In genomic region chr12:109477963-109478315, GRCh38 we compare ENCODE assay signal across 8 cellular contexts. TPM values are rescaled to one million over a fixed set of nuclear protein-coding genes. Genes with fewer than 3 reads are reported as not detected.
DNase-seq lines count a peak whose midpoint lies in the region; ATAC-seq lines count a peak whose summit lies in the region.

No MANE protein-coding gene starts in this region.

- no peaks in the 10 kb centered on the region for H3K27me3 Mint-ChIP-seq in activated T-helper 2 cell treated with anti-CD3 and anti-CD28 coated beads, Interferon-gamma antibody, Interleukin-2, Interleukin-4, amounts not matched to agents 10 μg/mL and 5 μg/mL and 100 μg/mL, durations not matched to agents 14 hours and 24 hours and 36 hours (ENCODE audit: low read depth)
- H3K27me3 Mint-ChIP-seq in stimulated activated memory B cell treated with anti-CD40 and anti-IgM and Interleukin-4, amounts not matched to agents 10 μg/mL and 1 μg/mL and 100 μg/mL, for 72 hours: no peaks in the 10 kb centered on the region

- intact Hi-C loops in activated T-helper 2 cell treated with anti-CD3 and anti-CD28 coated beads, Interferon-gamma antibody, Interleukin-2, Interleukin-4, amounts not matched to agents 10 μg/mL and 5 μg/mL and 100 μg/mL, durations not matched to agents 14 hours and 24 hours and 36 hours (cut with micrococcal nuclease): loop anchor here (1.0 to 5.0 kb wide), 3 partner anchors 33 to 95 kb away; partner anchors contain the start of genes MMAB and MVK

- no peak for DNase-seq in activated T-helper 2 cell treated with anti-CD3 and anti-CD28 coated beads, Interferon-gamma antibody, Interleukin-2, Interleukin-4, amounts not matched to agents 10 μg/mL and 5 μg/mL and 100 μg/mL, durations not matched to agents 14 hours and 24 hours and 36 hours (ENCODE audit: low spot score)
- DNase-seq in mucosa of gallbladder (ENCODE audit: low spot score) (no peak), medulla oblongata (ENCODE audit: extremely low spot score) (no peak), DMS53 (lab: John Stamatoyannopoulos, UW) (no peak), NCI-H82 (lab: John Stamatoyannopoulos, UW) (no peak)

- H3K9me3 Mint-ChIP-seq in activated T-helper 2 cell treated with anti-CD3 and anti-CD28 coated beads, Interferon-gamma antibody, Interleukin-2, Interleukin-4, amounts not matched to agents 10 μg/mL and 5 μg/mL and 100 μg/mL, durations not matched to agents 14 hours and 24 hours and 36 hours: no peaks in the 10 kb centered on the region
- H3K9me3 Mint-ChIP-seq in stimulated activated memory B cell treated with anti-CD40 and anti-IgM and Interleukin-4, amounts not matched to agents 10 μg/mL and 1 μg/mL and 100 μg/mL, for 72 hours: no peaks in the 10 kb centered on the region

- peak overlapping the region; percentile 91 for H3K4me3 ChIP-seq in iPS-18c (ENCODE audit: insufficient read depth, low read depth, low read length)

- H3K36me3 Mint-ChIP-seq in activated T-helper 2 cell treated with anti-CD3 and anti-CD28 coated beads, Interferon-gamma antibody, Interleukin-2, Interleukin-4, amounts not matched to agents 10 μg/mL and 5 μg/mL and 100 μg/mL, durations not matched to agents 14 hours and 24 hours and 36 hours (ENCODE audit: low read depth): peaks cover 13% of the 10 kb centered on the region
- H3K36me3 Mint-ChIP-seq in stimulated activated memory B cell treated with anti-CD40 and anti-IgM and Interleukin-4, amounts not matched to agents 10 μg/mL and 1 μg/mL and 100 μg/mL, for 72 hours: no peaks in the 10 kb centered on the region

- peaks cover 30% of the 10 kb centered on the region for H3K4me1 Mint-ChIP-seq in activated T-helper 2 cell treated with anti-CD3 and anti-CD28 coated beads, Interferon-gamma antibody, Interleukin-2, Interleukin-4, amounts not matched to agents 10 μg/mL and 5 μg/mL and 100 μg/mL, durations not matched to agents 14 hours and 24 hours and 36 hours (ENCODE audit: low read depth)
- H3K4me1 Mint-ChIP-seq in stimulated activated memory B cell treated with anti-CD40 and anti-IgM and Interleukin-4, amounts not matched to agents 10 μg/mL and 1 μg/mL and 100 μg/mL, for 72 hours: peaks cover 39% of the 10 kb centered on the region

- H3K9me3 ChIP-seq in iPS-18c (ENCODE audit: control insufficient read depth, insufficient read depth, low read length): no peaks in the 10 kb centered on the region

- peak overlapping the region; percentile 99 for H3K4me3 Mint-ChIP-seq in activated T-helper 2 cell treated with anti-CD3 and anti-CD28 coated beads, Interferon-gamma antibody, Interleukin-2, Interleukin-4, amounts not matched to agents 10 μg/mL and 5 μg/mL and 100 μg/mL, durations not matched to agents 14 hours and 24 hours and 36 hours (ENCODE audit: low read depth)
- H3K4me3 Mint-ChIP-seq in stimulated activated memory B cell treated with anti-CD40 and anti-IgM and Interleukin-4, amounts not matched to agents 10 μg/mL and 1 μg/mL and 100 μg/mL, for 72 hours: peak overlapping the region; percentile 98

- peak; percentile 12 for ATAC-seq in HG03097 (IDR thresholded peaks at IDR 0.05; ENCODE audit: low FRiP score, unreplicated experiment)
- no peak for ATAC-seq in stimulated activated memory B cell treated with anti-CD40 and anti-IgM and Interleukin-4, amounts not matched to agents 10 μg/mL and 1 μg/mL and 100 μg/mL, for 72 hours

- H3K27ac Mint-ChIP-seq in activated T-helper 2 cell treated with anti-CD3 and anti-CD28 coated beads, Interferon-gamma antibody, Interleukin-2, Interleukin-4, amounts not matched to agents 10 μg/mL and 5 μg/mL and 100 μg/mL, durations not matched to agents 14 hours and 24 hours and 36 hours: peak overlapping the region; percentile 98
- peak overlapping the region; percentile 98 for H3K27ac Mint-ChIP-seq in stimulated activated memory B cell treated with anti-CD40 and anti-IgM and Interleukin-4, amounts not matched to agents 10 μg/mL and 1 μg/mL and 100 μg/mL, for 72 hours

RNA-seq across cellular contexts. Expression of gene UBE3B, which starts 0.5 kb away (rescaled TPM):
- total RNA-seq in activated T-helper 2 cell treated with anti-CD3 and anti-CD28 coated beads, Interferon-gamma antibody, Interleukin-2, Interleukin-4, amounts not matched to agents 10 μg/mL and 5 μg/mL and 100 μg/mL, durations not matched to agents 14 hours and 24 hours and 36 hours: 30.6 and 31.2 TPM in 2 replicates
- 48.5 TPM for total RNA-seq in mucosa of gallbladder

RNA-seq across cellular contexts. Expression of gene KCTD10, which starts 0.8 kb away (rescaled TPM):
- total RNA-seq in activated T-helper 2 cell treated with anti-CD3 and anti-CD28 coated beads, Interferon-gamma antibody, Interleukin-2, Interleukin-4, amounts not matched to agents 10 μg/mL and 5 μg/mL and 100 μg/mL, durations not matched to agents 14 hours and 24 hours and 36 hours: 51.5 and 54.4 TPM in 2 replicates
- total RNA-seq in mucosa of gallbladder: 58.1 TPM
